ENCODE assay signal across 8 cellular contexts in the genomic region with DNA sequence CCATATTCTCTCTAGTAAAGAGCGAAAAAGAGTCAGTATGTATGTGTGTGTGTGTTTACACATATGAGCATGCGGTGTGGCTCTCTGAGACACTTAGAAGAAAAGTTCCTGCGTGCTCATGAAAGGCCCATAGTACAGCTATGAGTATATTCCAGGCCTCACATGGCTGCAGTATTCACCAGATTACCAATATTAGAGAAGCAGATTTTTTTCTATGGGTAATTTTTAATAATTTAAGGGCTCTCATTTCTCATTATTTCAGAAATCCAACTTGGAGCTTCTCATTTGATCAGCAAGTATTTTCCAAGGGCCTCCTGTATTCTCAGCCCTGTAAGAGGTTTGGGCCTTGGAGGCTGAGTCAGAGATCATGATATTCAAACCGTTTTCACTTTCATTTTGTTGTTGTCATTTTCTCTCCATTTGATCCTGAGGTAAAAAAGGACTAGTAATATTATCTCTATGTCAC.
DNase-seq lines count a peak whose midpoint lies in the region; ATAC-seq, FAIRE-seq and TF ChIP-seq lines count a peak whose summit lies in the region.

No MANE protein-coding gene starts in this region.

- H3K9ac ChIP-seq in endocrine pancreas (ENCODE audit: control insufficient read depth, insufficient read depth, low read length): no peak overlapping the region

- H3K36me3 ChIP-seq in endocrine pancreas (ENCODE audit: control insufficient read depth, insufficient read depth, low read length) (no peaks in the 10 kb centered on the region), gastrocnemius medialis (no peaks in the 10 kb centered on the region), A673 (ENCODE audit: insufficient read depth, low read length, poor library complexity, severe bottlenecking) (no peaks in the 10 kb centered on the region)

- DNase-seq in A549 (ENCODE audit: low read depth in 1 of 2, low spot score in 1 of 2) (no peak), gastrocnemius medialis (no peak), A673 (ENCODE audit: low spot score) (no peak)
- DNase-seq in effector CD8-positive, alpha-beta T cell (lab: John Stamatoyannopoulos, UW): no peak

- no peak for TF ChIP-seq EP300 in A549 (IDR thresholded peaks at IDR 0.05)

- CTCF ChIA-PET in A549 (lab: Yijun Ruan, JAX): interaction anchor here (0.6 to 1.4 kb wide), 2 partner anchors 145 to 151 kb away, joined by 3 to 5 read pairs; no protein-coding TSS in a partner anchor
- CTCF ChIA-PET in A673 (lab: Charles Lee): no interaction called here

- TF ChIP-seq RAD21 in A549 (conservative IDR thresholded peaks at IDR 0.05 in 1 of 2, IDR thresholded peaks at IDR 0.05 in 1 of 2): no peak

- TF ChIP-seq CTCF in A549 (IDR thresholded peaks at IDR 0.05) (no peak), gastrocnemius medialis (IDR thresholded peaks at IDR 0.05 in 4 of 5, conservative IDR thresholded peaks at IDR 0.05 in 1 of 5) (no peak), A673 (conservative IDR thresholded peaks at IDR 0.05; ENCODE audit: low read depth, low read length) (no peak)

- ATAC-seq in A549 (peak; percentile 47 to 55; a peak in 2 of 6 replicates), GM18870 (IDR thresholded peaks at IDR 0.05; ENCODE audit: unreplicated experiment) (peak; percentile 83), HG03064 (IDR thresholded peaks at IDR 0.05; ENCODE audit: low read depth, unreplicated experiment) (peak; percentile 64), SK-N-SH treated with all-trans-retinoic acid at 6 μM for 48 hours (peak; percentile 70), gastrocnemius medialis (peak; percentile 67 to 79)

- H3K4me3 ChIP-seq in A549 (no peak overlapping the region), endocrine pancreas (ENCODE audit: control insufficient read depth, insufficient read depth, low read length) (peak overlapping the region; percentile 57), gastrocnemius medialis (peak overlapping the region; percentile 40 to 61 (median 47)), A673 (ENCODE audit: low read depth, low read length, poor library complexity, severe bottlenecking) (no peak overlapping the region)

- intact Hi-C loops in gastrocnemius medialis (cut with DNase I; ENCODE audit: low total_unique reads) (no loop called here), A673 (cut with micrococcal nuclease; ENCODE audit: unreplicated experiment) (no loop called here)

- POLR2A ChIA-PET in A549 (lab: Yijun Ruan, JAX): no interaction called here
- POLR2A ChIA-PET in A673 (lab: Charles Lee; ENCODE audit: low non-redundant PET): no interaction called here

- BruUV-seq in A673 (replicated peaks; lab: Mats Ljungman, UMichigan): no TSS peak

- H3K27me3 ChIP-seq in endocrine pancreas (ENCODE audit: control insufficient read depth, insufficient read depth, low read length) (no peaks in the 10 kb centered on the region), gastrocnemius medialis (no peaks in the 10 kb centered on the region), A673 (replicated peaks; ENCODE audit: insufficient read depth, low read depth, low read length, poor library complexity) (no peaks in the 10 kb centered on the region)

- H3K9me3 ChIP-seq in A549: no peaks in the 10 kb centered on the region
- H3K9me3 ChIP-seq in endocrine pancreas (ENCODE audit: control insufficient read depth, low read length): no peaks in the 10 kb centered on the region
- H3K9me3 ChIP-seq in gastrocnemius medialis: no peaks in the 10 kb centered on the region
- no peaks in the 10 kb centered on the region for H3K9me3 ChIP-seq in A673 (ENCODE audit: low read depth, low read length, poor library complexity, severe bottlenecking)

- in situ Hi-C loops in gastrocnemius medialis (cut with MboI; ENCODE audit: low sequenced_read_pairs in 4 of 4): no loop called here

- 71% methylated on average over 4 of the region's 4 CpGs for WGBS in A549 (ENCODE audit: missing lambda C conversion rate)

- H3K27ac ChIP-seq in A549 (peak overlapping the region; percentile 49 to 76), gastrocnemius medialis (peak overlapping the region; percentile 74 to 86 (median 82)), A673 (ENCODE audit: low read depth, low read length, poor library complexity, severe bottlenecking) (no peak overlapping the region)

- peak overlapping the region; percentile 66 for H3K4me2 ChIP-seq in A549

- H3K4me1 ChIP-seq in A549 (peaks cover 52% of the 10 kb centered on the region), endocrine pancreas (ENCODE audit: control insufficient read depth, insufficient read depth, low read length) (no peaks in the 10 kb centered on the region), gastrocnemius medialis (peaks cover 43% of the 10 kb centered on the region in 2 donors), A673 (ENCODE audit: insufficient read depth, low read length, poor library complexity, severe bottlenecking) (no peaks in the 10 kb centered on the region)

- TF ChIP-seq POLR2A in A549 (IDR thresholded peaks at IDR 0.05; ENCODE audit: low read length): no peak
- no peak for TF ChIP-seq POLR2A in gastrocnemius medialis (IDR thresholded peaks at IDR 0.05)

- no peak for FAIRE-seq in A549 (lab: Jason Lieb, UNC)

TF ChIP-seq in A549, 52 proteins besides CTCF, POLR2A, EP300 and RAD21 (continues in another document):
- TF ChIP-seq FOXS1 (CRISPR knock-in tag; IDR thresholded peaks at IDR 0.05) (no peak), HDAC2 (IDR thresholded peaks at IDR 0.05) (no peak), EHMT2 (IDR thresholded peaks at IDR 0.05; ENCODE audit: low read depth) (no peak), BCL3 (IDR thresholded peaks at IDR 0.05) (no peak), JUN (IDR thresholded peaks at IDR 0.05) (no peak), RCOR1 (IDR thresholded peaks at IDR 0.05; ENCODE audit: low read depth, low read length) (no peak), JUNB (IDR thresholded peaks at IDR 0.05) (no peak), FOSB (CRISPR knock-in tag; IDR thresholded peaks at IDR 0.05) (no peak), HOXB13 (CRISPR knock-in tag; IDR thresholded peaks at IDR 0.05; ENCODE audit: low read depth) (no peak), NR3C1 (IDR thresholded peaks at IDR 0.05) (no peak)
- TF ChIP-seq, protein P1, sequence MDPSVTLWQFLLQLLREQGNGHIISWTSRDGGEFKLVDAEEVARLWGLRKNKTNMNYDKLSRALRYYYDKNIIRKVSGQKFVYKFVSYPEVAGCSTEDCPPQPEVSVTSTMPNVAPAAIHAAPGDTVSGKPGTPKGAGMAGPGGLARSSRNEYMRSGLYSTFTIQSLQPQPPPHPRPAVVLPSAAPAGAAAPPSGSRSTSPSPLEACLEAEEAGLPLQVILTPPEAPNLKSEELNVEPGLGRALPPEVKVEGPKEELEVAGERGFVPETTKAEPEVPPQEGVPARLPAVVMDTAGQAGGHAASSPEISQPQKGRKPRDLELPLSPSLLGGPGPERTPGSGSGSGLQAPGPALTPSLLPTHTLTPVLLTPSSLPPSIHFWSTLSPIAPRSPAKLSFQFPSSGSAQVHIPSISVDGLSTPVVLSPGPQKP (IDR thresholded peaks at IDR 0.05; ENCODE audit: low read depth, low read length): no peak
- TF ChIP-seq, protein P2, sequence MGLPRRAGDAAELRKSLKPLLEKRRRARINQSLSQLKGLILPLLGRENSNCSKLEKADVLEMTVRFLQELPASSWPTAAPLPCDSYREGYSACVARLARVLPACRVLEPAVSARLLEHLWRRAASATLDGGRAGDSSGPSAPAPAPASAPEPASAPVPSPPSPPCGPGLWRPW (IDR thresholded peaks at IDR 0.05): no peak

TF ChIP-seq in SK-N-SH treated with all-trans-retinoic acid at 6 μM for 48 hours, 23 proteins besides CTCF, POLR2A, EP300 and RAD21 (continues in another document):
- TF ChIP-seq PATZ1 (CRISPR knock-in tag; IDR thresholded peaks at IDR 0.05; ENCODE audit: borderline replicate concordance) (no peak), RARB (CRISPR knock-in tag; IDR thresholded peaks at IDR 0.05) (no peak), ZC3H10 (CRISPR knock-in tag; IDR thresholded peaks at IDR 0.05) (no peak), PPARA (CRISPR knock-in tag; IDR thresholded peaks at IDR 0.05; ENCODE audit: borderline replicate concordance) (no peak), CSDC2 (CRISPR knock-in tag; IDR thresholded peaks at IDR 0.05) (no peak)
- TF ChIP-seq, protein P3, sequence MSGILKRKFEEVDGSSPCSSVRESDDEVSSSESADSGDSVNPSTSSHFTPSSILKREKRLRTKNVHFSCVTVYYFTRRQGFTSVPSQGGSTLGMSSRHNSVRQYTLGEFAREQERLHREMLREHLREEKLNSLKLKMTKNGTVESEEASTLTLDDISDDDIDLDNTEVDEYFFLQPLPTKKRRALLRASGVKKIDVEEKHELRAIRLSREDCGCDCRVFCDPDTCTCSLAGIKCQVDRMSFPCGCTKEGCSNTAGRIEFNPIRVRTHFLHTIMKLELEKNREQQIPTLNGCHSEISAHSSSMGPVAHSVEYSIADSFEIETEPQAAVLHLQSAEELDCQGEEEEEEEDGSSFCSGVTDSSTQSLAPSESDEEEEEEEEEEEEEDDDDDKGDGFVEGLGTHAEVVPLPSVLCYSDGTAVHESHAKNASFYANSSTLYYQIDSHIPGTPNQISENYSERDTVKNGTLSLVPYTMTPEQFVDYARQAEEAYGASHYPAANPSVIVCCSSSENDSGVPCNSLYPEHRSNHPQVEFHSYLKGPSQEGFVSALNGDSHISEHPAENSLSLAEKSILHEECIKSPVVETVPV (CRISPR knock-in tag; IDR thresholded peaks at IDR 0.05): no peak

Comparison
In these comparisons a context has a peak if more than half of its experiments do, and no peak if none do; other contexts are left out.
1. H3K4me3 ChIP-seq: peak in endocrine pancreas (single experiment) and gastrocnemius medialis (4 of 4); none in A549 (single experiment) and A673 (single experiment).
2. Peak in every context shown above with its lines, with median percentiles within 50 percentile points of each other: ATAC-seq.